In genomic region chr6:52390361-52390727, GRCh38 we compare ENCODE assay signal across 9 cellular contexts. TPM values are rescaled to one million over a fixed set of nuclear protein-coding genes. Genes with fewer than 3 reads are reported as not detected.
A peak's percentile ranks its signal among the peaks of the same experiment; 100 is the strongest.
DNase-seq lines count a peak whose midpoint lies in the region; ATAC-seq, FAIRE-seq and TF ChIP-seq lines count a peak whose summit lies in the region.
"Had no signal": no experiment of that assay in that cellular context is flagged by ENCODE, and none has a peak within 500 bp of the region (broad histone marks: within the 10 kb centered on the region; RNA-seq: fewer than 3 reads in every experiment).

No MANE protein-coding gene starts in this region.

- CTCF ChIA-PET in GM12878 (lab: Yijun Ruan, JAX), result interaction anchor here (0.5 to 7.7 kb wide), 30 partner anchors 9 to 275 kb away, joined by 3 to 85 read pairs (median 5); partner anchors contain the start of genes EFHC1, MCM3 and PAQR8

- peak overlapping the region; percentile 2; the same call in 1 of the 2 replicates for H2AFZ ChIP-seq in GM12878 (ENCODE audit: control insufficient read depth, low read depth, low read length)

- BruUV-seq in GM12878 (replicated peaks; lab: Mats Ljungman, UMichigan), result no TSS peak

- SMC1A ChIA-PET in GM12878 (lab: Charles Lee; ENCODE audit: uncharacterized antibody, unreplicated experiment), result interaction anchor here (0.7 to 9.3 kb wide), 33 partner anchors 9 to 277 kb away, joined by 3 to 156 read pairs (median 5); partner anchors contain the start of genes MCM3 and PAQR8

- no peaks in the 10 kb centered on the region for H3K9me3 ChIP-seq in RWPE2 (ENCODE audit: severe bottlenecking)
- peaks cover 3% of the 10 kb centered on the region for H3K9me3 ChIP-seq in GM12878 (replicated peaks; ENCODE audit: control insufficient read depth, insufficient read depth, low read length)
- H3K9me3 ChIP-seq: SJCRH30 had no signal

- FAIRE-seq in GM19239 (lab: Jason Lieb, UNC) (peak; percentile 84), GM12878 (lab: Jason Lieb, UNC) (peak; percentile 23), frontal cortex (lab: Jason Lieb, UNC) (no peak)

- peak overlapping the region; percentile 86 for H3K4me2 ChIP-seq in GM12878 (ENCODE audit: control insufficient read depth, insufficient read depth)

- POLR2A ChIA-PET in GM12878 (lab: Charles Lee), result interaction anchor here (0.7 to 7.0 kb wide), 17 partner anchors 8 to 106 kb away, joined by 3 to 74 read pairs (median 6); partner anchors contain the start of genes MCM3 and PAQR8

- TF ChIP-seq POLR2A in GM12878 (IDR thresholded peaks at IDR 0.05; ENCODE audit: low read depth, low read length), result no peak

- in situ Hi-C loops in GM12878 (cut with MboI), result loop anchor here (5.0 kb wide), 2 partner anchors 88 to 228 kb away; no protein-coding TSS in a partner anchor

- DNase-seq in COLO829 (ENCODE audit: low spot score) (peak; percentile 75), GM19239 (ENCODE audit: insufficient read length, low spot score) (peak; percentile 36), RWPE2 (ENCODE audit: low spot score) (no peak), GM12878 (ENCODE audit: low read depth, low spot score) (peak; percentile 72), myocyte (ENCODE audit: low read depth) (peak; percentile 28), frontal cortex (ENCODE audit: low spot score in 2 of 2) (no peak), NCI-H82 (lab: John Stamatoyannopoulos, UW) (no peak)

- H3K79me2 ChIP-seq in GM12878 (ENCODE audit: control insufficient read depth, insufficient read depth, low read length), result peaks cover 10% of the 10 kb centered on the region

- TF ChIP-seq CTCF in RWPE2 (IDR thresholded peaks at IDR 0.05; ENCODE audit: poor library complexity, severe bottlenecking) (no peak), GM12878 (IDR thresholded peaks at IDR 0.05 in 2 of 3, conservative IDR thresholded peaks at IDR 0.05 in 1 of 3; ENCODE audit: control insufficient read depth in 2 of 3, extremely low read depth in 1 of 3, insufficient read depth in 1 of 3, low read depth in 3 of 3, low read length in 3 of 3) (no peak)

- peak overlapping the region; percentile 39 for H3K9ac ChIP-seq in GM12878 (ENCODE audit: control insufficient read depth, insufficient read depth, low read length)

- peaks cover 29% of the 10 kb centered on the region for H3K4me1 ChIP-seq in RWPE2 (ENCODE audit: insufficient read depth, poor library complexity, severe bottlenecking)
- peaks cover 64% of the 10 kb centered on the region for H3K4me1 ChIP-seq in GM12878 (ENCODE audit: control insufficient read depth, insufficient read depth, low read length)

- intact Hi-C loops in GM12878 (cut with micrococcal nuclease; ENCODE audit: unreplicated experiment), result loop anchor here (1.0 to 2.0 kb wide), 2 partner anchors 38 to 86 kb away; no protein-coding TSS in a partner anchor

- no peak overlapping the region for H3K4me3 ChIP-seq in RWPE2 (ENCODE audit: severe bottlenecking)
- peak overlapping the region; percentile 43; the same call in 1 of the 2 replicates for H3K4me3 ChIP-seq in GM12878
- H3K4me3 ChIP-seq: SJCRH30 had no signal

- TF ChIP-seq RAD21 in GM12878 (IDR thresholded peaks at IDR 0.05; ENCODE audit: insufficient read depth, low read depth, low read length), result no peak

- no peaks in the 10 kb centered on the region for H3K27me3 ChIP-seq in RWPE2 (ENCODE audit: insufficient read depth, poor library complexity, severe bottlenecking)
- no peaks in the 10 kb centered on the region for H3K27me3 ChIP-seq in GM12878 (replicated peaks in 1 of 2; ENCODE audit: control insufficient read depth in 2 of 2, insufficient read depth in 2 of 2, low read length in 1 of 2)
- H3K27me3 ChIP-seq: SJCRH30 had no signal

- WGBS in GM12878 (ENCODE audit: insufficient coverage, insufficient replicate concordance, low lambda C conversion rate, missing lambda C conversion rate), result 0% methylated on average over 4 of the region's 4 CpGs

- ATAC-seq in HG03342 (IDR thresholded peaks at IDR 0.05; ENCODE audit: unreplicated experiment), result peak; percentile 47
- ATAC-seq in RWPE2 (ENCODE audit: low read depth), result peak; percentile 87
- ATAC-seq in GM12878, result peak; percentile 68

- H3K27ac ChIP-seq in RWPE2 (ENCODE audit: poor library complexity, severe bottlenecking), result peak overlapping the region; percentile 73
- H3K27ac ChIP-seq in GM12878 (ENCODE audit: control insufficient read depth, insufficient read depth), result peak overlapping the region; percentile 94
- H3K27ac ChIP-seq: SJCRH30 had no signal

- no peak for TF ChIP-seq EP300 in GM12878 (IDR thresholded peaks at IDR 0.05; ENCODE audit: borderline replicate concordance in 1 of 2, control insufficient read depth in 1 of 2, low read depth in 2 of 2, low read length in 2 of 2)

- RAD21 ChIA-PET in GM12878 (lab: Charles Lee; ENCODE audit: unreplicated experiment), result interaction anchor here (0.5 to 7.0 kb wide), 29 partner anchors 9 to 278 kb away, joined by 3 to 112 read pairs (median 6); partner anchors contain the start of genes EFHC1, MCM3 and PAQR8

- no peaks in the 10 kb centered on the region for H3K36me3 ChIP-seq in RWPE2 (ENCODE audit: low read depth)
- H3K36me3 ChIP-seq in GM12878 (ENCODE audit: control insufficient read depth in 2 of 2, insufficient read depth in 2 of 2, low read length in 1 of 2), result no peaks in the 10 kb centered on the region
- H3K36me3 ChIP-seq: SJCRH30 had no signal

- H4K20me1 ChIP-seq in GM12878 (ENCODE audit: control insufficient read depth, insufficient read depth), result no peaks in the 10 kb centered on the region

TF ChIP-seq in GM12878, 131 proteins besides CTCF, POLR2A, EP300 and RAD21 (continues in another document):
- TF ChIP-seq PKNOX1 (IDR thresholded peaks at IDR 0.05), result no peak
- TF ChIP-seq BHLHE40 (IDR thresholded peaks at IDR 0.05; ENCODE audit: borderline replicate concordance in 1 of 2, low read depth in 2 of 2, low read length in 1 of 2), result peak; percentile 86 to 90
- no peak for TF ChIP-seq HCFC1 (IDR thresholded peaks at IDR 0.05; ENCODE audit: low read length)
- TF ChIP-seq TAF1 (IDR thresholded peaks at IDR 0.05; ENCODE audit: borderline replicate concordance, low read depth, low read length), result 0 out of 2 replicates have a peak, but pooled peaks have one; percentile 5
- 0 out of 2 replicates have a peak, but pooled peaks have one; percentile 4 for TF ChIP-seq SMARCA5 (IDR thresholded peaks at IDR 0.05)
- 0 out of 2 replicates have a peak, but pooled peaks have one; percentile 44 for TF ChIP-seq ASH2L (IDR thresholded peaks at IDR 0.05; ENCODE audit: borderline replicate concordance, low read depth)
- peak; percentile 55 for TF ChIP-seq CREB1 (IDR thresholded peaks at IDR 0.05; ENCODE audit: low read depth)
- peak; percentile 79 for TF ChIP-seq BCL11A (IDR thresholded peaks at IDR 0.05; ENCODE audit: low read depth, low read length)
- 0 out of 2 replicates have a peak, but pooled peaks have one; percentile 46 for TF ChIP-seq TBL1XR1 (IDR thresholded peaks at IDR 0.05; ENCODE audit: low read depth, low read length)

RNA-seq across cellular contexts. Expression of gene PAQR8, which starts 28.4 kb away (rescaled TPM):
- 33.5 and 35.7 TPM in 2 replicates for total RNA-seq in GM12878 (2013; cell fraction: nucleolus; rRNA removed)
- total RNA-seq in GM12878 (2014; rRNA removed), result 13.5 and 16.2 TPM in 2 replicates
- total RNA-seq in GM12878 (2014; rRNA removed; fragmentation: Illumina TruSeq; extraction: Trizol), result 11.8 and 12.9 TPM in 2 replicates
- total RNA-seq in GM12878 (2021), result 20.0 and 22.8 TPM in 2 replicates
- 2.6 TPM for polyA plus RNA-seq in GM12878 (2011; ENCODE audit: low read depth)
- polyA plus RNA-seq in GM12878 (2011; rRNA removed), result 21.7 and 22.4 TPM in 2 replicates
- polyA plus RNA-seq in GM12878 (2011; cell fraction: cytosol; rRNA removed), result 19.5 and 20.7 TPM in 2 replicates
- 12.5 and 13.5 TPM in 2 replicates for polyA plus RNA-seq in GM12878 (2011; cell fraction: nucleus; rRNA removed)
- 3.7 and 8.8 TPM in 2 replicates for polyA plus RNA-seq in GM12878 (2012)
- polyA plus RNA-seq in GM12878 (2014; fragmentation: Illumina TruSeq; extraction: Trizol), result 14.5 and 16.2 TPM in 2 replicates
- polyA plus RNA-seq in GM12878 (2014; fragmentation: Nextera tagmentation; extraction: Ambion mirVana), result 1 to 10 TPM; 3.9 to 4.7 TPM
- 11.6 and 14.6 TPM in 2 replicates for polyA plus RNA-seq in GM12878 (2014; rRNA removed)
- polyA plus RNA-seq in GM12878 (2016; fragmentation: Nextera tagmentation; extraction: Ambion mirVana), result 10 to 100 TPM; 19.6 to 20.2 TPM
- 29.6 and 30.2 TPM in 2 replicates for polyA minus RNA-seq in GM12878 (2011; rRNA and poly(A)+ RNA removed)
- polyA minus RNA-seq in GM12878 (2011; cell fraction: cytosol; rRNA and poly(A)+ RNA removed), result 8.7 and 11.2 TPM in 2 replicates
- polyA minus RNA-seq in GM12878 (2011; cell fraction: nucleus; rRNA and poly(A)+ RNA removed), result 8.7 and 13.9 TPM in 2 replicates
- 1.9 and 2.7 TPM in 2 replicates for total RNA-seq in myocyte
- polyA plus RNA-seq in myocyte (2012), result 1.5 TPM
- 12.6 TPM for total RNA-seq in frontal cortex

RNA-seq across cellular contexts. Expression of gene EFHC1, which starts 29.8 kb away (rescaled TPM):
- total RNA-seq in GM12878 (2013; cell fraction: nucleolus; rRNA removed), result 36.3 and 38.8 TPM in 2 replicates
- 5.9 and 6.7 TPM in 2 replicates for total RNA-seq in GM12878 (2014; rRNA removed)
- 7.7 TPM in 2 replicates for total RNA-seq in GM12878 (2014; rRNA removed; fragmentation: Illumina TruSeq; extraction: Trizol)
- 5.2 and 5.5 TPM in 2 replicates for total RNA-seq in GM12878 (2021)
- 4.0 TPM for polyA plus RNA-seq in GM12878 (2011; ENCODE audit: low read depth)
- 14.5 and 16.8 TPM in 2 replicates for polyA plus RNA-seq in GM12878 (2011; rRNA removed)
- 4.1 and 5.7 TPM in 2 replicates for polyA plus RNA-seq in GM12878 (2011; cell fraction: cytosol; rRNA removed)
- 56.8 and 68.9 TPM in 2 replicates for polyA plus RNA-seq in GM12878 (2011; cell fraction: nucleus; rRNA removed)
- polyA plus RNA-seq in GM12878 (2012), result 8.8 and 12.1 TPM in 2 replicates
- polyA plus RNA-seq in GM12878 (2014; fragmentation: Illumina TruSeq; extraction: Trizol), result 8.5 and 8.6 TPM in 2 replicates
- polyA plus RNA-seq in GM12878 (2014; fragmentation: Nextera tagmentation; extraction: Ambion mirVana), result 1 to 10 TPM; 9.0 to 9.1 TPM
- polyA plus RNA-seq in GM12878 (2014; rRNA removed), result 7.1 and 8.7 TPM in 2 replicates
- polyA plus RNA-seq in GM12878 (2016; fragmentation: Nextera tagmentation; extraction: Ambion mirVana), result 10 to 100 TPM; 11.8 to 13.5 TPM
- polyA minus RNA-seq in GM12878 (2011; rRNA and poly(A)+ RNA removed), result 5.9 and 8.0 TPM in 2 replicates
- polyA minus RNA-seq in GM12878 (2011; cell fraction: cytosol; rRNA and poly(A)+ RNA removed), result 1.2 and 1.9 TPM in 2 replicates
- polyA minus RNA-seq in GM12878 (2011; cell fraction: nucleus; rRNA and poly(A)+ RNA removed), result 13.3 and 16.4 TPM in 2 replicates
- total RNA-seq in myocyte, result 47.2 and 47.5 TPM in 2 replicates
- polyA plus RNA-seq in myocyte (2012), result 31.0 TPM
- total RNA-seq in frontal cortex, result 22.4 TPM

Comparison
In these comparisons a context has a peak if more than half of its experiments do, and no peak if none do; other contexts are left out.
1. DNase-seq: peak in COLO829 (single experiment), GM19239 (single experiment), GM12878 (single experiment) and myocyte (single experiment); none in RWPE2 (single experiment), frontal cortex (0 of 2) and NCI-H82 (single experiment).
2. Peak in every context shown above with its lines, with median percentiles within 50 percentile points of each other: ATAC-seq.